27 cellular contexts compared by ENCODE assay signal in the genomic region with DNA sequence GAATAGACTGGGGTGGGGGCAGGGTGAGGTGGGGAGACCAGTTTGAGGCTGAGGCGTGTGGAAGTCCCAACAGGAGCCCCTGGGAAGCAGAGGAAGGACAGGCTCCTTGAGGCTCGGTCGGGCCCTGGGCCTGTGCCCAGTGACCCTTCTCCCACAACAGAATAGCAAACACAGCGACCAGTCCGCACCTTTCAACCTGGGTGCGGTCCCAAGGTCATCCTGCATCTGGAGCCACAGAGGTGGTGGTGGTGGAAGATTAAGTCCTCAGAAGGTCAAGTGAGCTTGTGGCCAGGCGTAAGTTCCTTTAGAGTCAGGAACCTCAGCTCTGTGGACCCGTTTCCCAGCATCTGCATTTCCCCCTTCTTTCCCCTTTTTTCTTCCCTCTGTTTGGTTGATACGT.
"Had no signal": no experiment of that assay in that cellular context is flagged by ENCODE, and none has a peak within 500 bp of the region (broad histone marks: within the 10 kb centered on the region; RNA-seq: fewer than 3 reads in every experiment).

No MANE protein-coding gene starts in this region.

- H3K27ac Mint-ChIP-seq: natural killer cell; nephron progenitor cell; stimulated activated naive B cell treated with anti-CD40 and anti-IgM and Interleukin-4, amounts not matched to agents 10 μg/mL and 1 μg/mL and 100 μg/mL, for 72 hours had no signal

- H3K4me3 ChIP-seq: heart right ventricle, hepatocyte, lower lobe of right lung, pancreas, prostate gland, skin epidermis, stomach, testis, thyroid gland, upper lobe of right lung had no signal

- H3K4me1 ChIP-seq: pancreas, prostate gland, testis, upper lobe of right lung had no signal

- ATAC-seq: heart right ventricle; left lobe of liver; lower lobe of right lung; natural killer cell; pancreas; right cardiac atrium; sciatic nerve; stimulated activated naive B cell treated with anti-CD40 and anti-IgM and Interleukin-4, amounts not matched to agents 10 μg/mL and 1 μg/mL and 100 μg/mL, for 72 hours; stimulated activated naive CD8-positive, alpha-beta T cell treated with anti-CD3 and anti-CD28 coated beads, Interleukin-15, Interleukin-2, amounts not matched to agents 100 U/mL and 50 U/mL, for 24 hours; upper lobe of right lung had no signal

- H3K9me3 Mint-ChIP-seq: naive B cell; natural killer cell; nephron progenitor cell; stimulated activated naive B cell treated with anti-CD40 and anti-IgM and Interleukin-4, amounts not matched to agents 10 μg/mL and 1 μg/mL and 100 μg/mL, for 72 hours had no signal

- H3K36me3 Mint-ChIP-seq: naive B cell; natural killer cell; stimulated activated naive B cell treated with anti-CD40 and anti-IgM and Interleukin-4, amounts not matched to agents 10 μg/mL and 1 μg/mL and 100 μg/mL, for 72 hours had no signal

- H3K27me3 ChIP-seq: pancreas, testis, thyroid gland had no signal

- H3K36me3 ChIP-seq: heart right ventricle, lower lobe of right lung, pancreas, prostate gland, stomach, thyroid gland, upper lobe of right lung had no signal

- DNase-seq: heart right ventricle; islet precursor cell; lower lobe of right lung; mammary epithelial cell; mesenchymal stem cell; naive B cell; natural killer cell; nephron progenitor cell; nucleus accumbens; pancreas; retina; right cardiac atrium; stimulated activated CD4-positive, alpha-beta T cell treated with anti-CD3 and anti-CD28 coated beads, Interleukin-1b, Interleukin-23, amount 100 ng/mL, for 48 hours; stimulated activated CD4-positive, alpha-beta T cell treated with anti-CD3 and anti-CD28 coated beads, Interleukin-2, amount 100 ng/mL, for 48 hours; stimulated activated naive B cell treated with anti-CD40 and anti-IgM and Interleukin-4, amounts not matched to agents 10 μg/mL and 1 μg/mL and 100 μg/mL, for 72 hours; stimulated activated naive CD8-positive, alpha-beta T cell treated with anti-CD3 and anti-CD28 coated beads, Interleukin-15, Interleukin-2, amounts not matched to agents 100 U/mL and 50 U/mL, for 24 hours; stomach; testis; thyroid gland; trophoblast cell; upper lobe of right lung had no signal

- H3K9me3 ChIP-seq: heart right ventricle, lower lobe of right lung, pancreas, prostate gland, stomach, testis, thyroid gland, upper lobe of right lung had no signal

- FAIRE-seq: pancreas, urothelium cell line had no signal

- H3K4me3 Mint-ChIP-seq: naive B cell; natural killer cell; nephron progenitor cell; stimulated activated naive B cell treated with anti-CD40 and anti-IgM and Interleukin-4, amounts not matched to agents 10 μg/mL and 1 μg/mL and 100 μg/mL, for 72 hours had no signal

- H3K27ac ChIP-seq: heart right ventricle, hepatocyte, lower lobe of right lung, pancreas, prostate gland, skin epidermis, stomach, testis, thyroid gland, upper lobe of right lung had no signal
